28 cellular contexts compared by ENCODE assay signal in the genomic region with DNA sequence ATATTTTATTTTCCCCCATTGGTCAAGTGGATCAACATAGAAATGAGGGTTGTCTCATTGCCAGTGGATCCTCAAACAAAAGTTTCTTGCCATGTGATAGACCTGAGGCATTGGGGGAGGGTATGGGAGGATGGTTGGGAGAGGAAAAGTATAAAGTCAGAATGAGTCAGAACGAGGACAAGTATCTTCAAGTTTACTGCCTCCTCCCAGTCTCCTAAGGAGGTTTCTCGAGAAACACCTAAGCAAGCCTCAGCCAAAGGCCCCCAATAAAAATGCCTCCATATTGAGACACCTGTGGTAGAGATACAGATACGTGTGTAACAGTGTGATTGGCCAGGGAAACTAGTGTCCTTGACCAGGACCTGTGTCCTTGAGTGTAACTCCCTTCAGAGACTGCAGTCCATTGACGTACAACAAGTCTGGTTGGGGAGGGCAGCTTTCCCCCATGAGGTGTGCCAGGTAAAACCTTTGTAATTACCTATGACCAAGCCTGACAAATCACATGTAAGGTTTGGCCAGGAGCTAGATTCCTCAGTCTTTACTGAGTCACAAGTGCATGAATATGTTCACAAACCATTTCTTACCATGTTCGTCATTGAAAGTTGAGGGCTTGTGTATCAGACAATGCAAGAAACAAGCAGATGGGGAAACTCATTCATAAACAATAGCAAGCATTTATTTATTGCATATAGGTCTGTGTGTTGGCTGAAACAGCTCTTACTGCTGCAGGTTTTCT.
"Had no signal": no experiment of that assay in that cellular context is flagged by ENCODE, and none has a peak within 500 bp of the region (broad histone marks: within the 10 kb centered on the region; RNA-seq: fewer than 3 reads in every experiment).

No MANE protein-coding gene starts in this region.

- H3K9me3 ChIP-seq: adrenal gland, body of pancreas, gastroesophageal sphincter had no signal

- H3K4me3 ChIP-seq: adrenal gland, body of pancreas, coronary artery, dorsolateral prefrontal cortex, gastroesophageal sphincter, heart right ventricle had no signal

- H3K27me3 ChIP-seq: adrenal gland, body of pancreas, dorsolateral prefrontal cortex, gastroesophageal sphincter, heart right ventricle had no signal

- ATAC-seq: activated CD4-positive, alpha-beta T cell treated with anti-CD3 and anti-CD28 coated beads for 36 hours; activated CD8-positive, alpha-beta memory T cell treated with anti-CD3 and anti-CD28 coated beads, Interleukin-2, amount 10 ng/mL, durations not matched to agents 7 days and 5 days; activated CD8-positive, alpha-beta T cell treated with anti-CD3 and anti-CD28 coated beads, Interleukin-2, amount 10 ng/mL, durations not matched to agents 7 days and 5 days; activated naive CD8-positive, alpha-beta T cell treated with anti-CD3 and anti-CD28 coated beads, Interleukin-2, amount 50 U/mL, for 24 hours; body of pancreas; gastroesophageal sphincter; heart right ventricle; T-helper 17 cell had no signal

- DNase-seq: activated CD4-positive, alpha-beta memory T cell treated with anti-CD3 and anti-CD28 coated beads for 36 hours; activated CD4-positive, alpha-beta T cell treated with anti-CD3 and anti-CD28 coated beads for 36 hours; activated CD4-positive, alpha-beta T cell treated with anti-CD3 and anti-CD28 coated beads, Interleukin-2, amount 10 ng/mL, durations not matched to agents 24 days and 14 days; activated CD4-positive, CD25-positive, alpha-beta regulatory T cell; activated CD4-positive, CD25-positive, alpha-beta regulatory T cell treated with anti-CD3 and anti-CD28 coated beads, Interleukin-2, amount 50 U/mL, for 72 hours; activated CD8-positive, alpha-beta memory T cell treated with anti-CD3 and anti-CD28 coated beads, Interleukin-2, amount 10 ng/mL, durations not matched to agents 7 days and 5 days; activated CD8-positive, alpha-beta memory T cell treated with anti-CD3 and anti-CD28 coated beads, Interleukin-2, amount 50 U/mL, for 4 hours; activated CD8-positive, alpha-beta T cell treated with anti-CD3 and anti-CD28 coated beads, Interleukin-2, amount 10 ng/mL, durations not matched to agents 7 days and 5 days; activated effector memory CD4-positive, alpha-beta T cell treated with anti-CD3 and anti-CD28 coated beads, Interleukin-2, amount 50 U/mL, for 16 hours; activated naive CD4-positive, alpha-beta T cell treated with anti-CD3 and anti-CD28 coated beads for 36 hours; activated naive CD8-positive, alpha-beta T cell treated with anti-CD3 and anti-CD28 coated beads for 36 hours; activated naive CD8-positive, alpha-beta T cell treated with anti-CD3 and anti-CD28 coated beads, Interleukin-2, amount 50 U/mL, for 24 hours; activated T-cell treated with anti-CD3 and anti-CD28 coated beads, Interleukin-2, amount 50 U/mL, for 1 hour; activated T-cell treated with anti-CD3 and anti-CD28 coated beads, Interleukin-2, amount 50 U/mL, for 48 hours; adrenal gland; amygdala; aorta; body of pancreas; dorsolateral prefrontal cortex; effector memory CD4-positive, alpha-beta T cell; endodermal cell; foreskin melanocyte; heart right ventricle; T-helper 1 cell; T-helper 17 cell; T1000 had no signal

- H3K4me1 ChIP-seq: adrenal gland, body of pancreas, heart right ventricle had no signal

- H3K27ac ChIP-seq: adrenal gland, body of pancreas, coronary artery, dorsolateral prefrontal cortex, gastroesophageal sphincter, heart right ventricle had no signal

- H3K36me3 ChIP-seq: adrenal gland, gastroesophageal sphincter had no signal
